In the genomic region with DNA sequence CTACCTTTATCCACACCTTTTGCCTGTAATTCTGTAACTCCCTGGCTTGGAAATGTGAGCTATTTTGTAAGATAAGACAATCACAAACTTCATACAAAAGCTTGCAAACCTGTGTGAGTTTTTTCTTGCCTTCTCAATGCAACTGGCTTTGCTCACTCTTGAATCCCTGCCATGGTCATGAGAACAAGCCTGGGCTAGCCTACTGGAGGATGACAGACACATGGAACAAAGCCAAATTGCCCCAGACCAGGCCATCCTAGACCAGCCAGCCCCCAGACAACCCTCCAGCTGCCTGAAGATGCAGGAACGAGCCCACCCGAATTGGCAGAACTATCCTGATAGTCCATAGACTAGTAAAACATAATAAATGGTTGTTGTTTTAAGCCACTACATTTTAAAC, we compare ENCODE assay signal across 10 cellular contexts.
DNase-seq lines count a peak whose midpoint lies in the region; ATAC-seq and TF ChIP-seq lines count a peak whose summit lies in the region.
"Had no signal": no experiment of that assay in that cellular context is flagged by ENCODE, and none has a peak within 500 bp of the region (broad histone marks: within the 10 kb centered on the region; RNA-seq: fewer than 3 reads in every experiment).

No MANE protein-coding gene starts in this region.

- H3F3A ChIP-seq in GM23248 (ENCODE audit: insufficient read depth), result no peaks in the 10 kb centered on the region

- H4K20me1 ChIP-seq in GM23248 (ENCODE audit: insufficient read depth), result no peaks in the 10 kb centered on the region

- in situ Hi-C loops in GM23248 (cut with MboI), result no loop called here

- H3K4me3 ChIP-seq in GM23248 (no peak overlapping the region), epithelial cell of esophagus (ENCODE audit: low read length) (no peak overlapping the region)
- H3K4me3 ChIP-seq: esophagus squamous epithelium, mucosa of descending colon had no signal

- no peaks in the 10 kb centered on the region for H3K9me2 ChIP-seq in GM23248 (ENCODE audit: insufficient read depth)

- no peak overlapping the region for H3K4me2 ChIP-seq in GM23248 (ENCODE audit: unreplicated experiment)

- DNase-seq in GM23248, result peak; percentile 1
- DNase-seq in NCI-H69 (lab: John Stamatoyannopoulos, UW), result peak; percentile 68
- peak; percentile 79 for DNase-seq in epithelial cell of esophagus (ENCODE audit: low read depth)
- peak; percentile 81 for DNase-seq in renal cortical epithelial cell (ENCODE audit: low read depth)
- no peak for DNase-seq in KG1 (lab: John Stamatoyannopoulos, UW)
- no peak for DNase-seq in iPS-NIHi7 (ENCODE audit: extremely low spot score)
- no peak for DNase-seq in activated naive CD4-positive, alpha-beta T cell treated with anti-CD3 and anti-CD28 coated beads, Interleukin-2, amount 50 U/mL, for 16 hours
- DNase-seq: esophagus squamous epithelium had no signal

- TF ChIP-seq CTCF in epithelial cell of esophagus (IDR thresholded peaks at IDR 0.05; ENCODE audit: insufficient read depth, low read depth, low read length, missing control alignments), result no peak

- no peaks in the 10 kb centered on the region for H3K9me3 ChIP-seq in GM23248 (ENCODE audit: low read depth)
- H3K9me3 ChIP-seq: esophagus squamous epithelium had no signal

- H3K27ac ChIP-seq in GM23248, result no peak overlapping the region
- H3K27ac ChIP-seq: esophagus squamous epithelium had no signal

- 10 to 41% methylated on average over 2 of the region's 2 CpGs for WGBS in GM23248 (ENCODE audit: low coverage in 1 of 2, low lambda C conversion rate in 2 of 2, missing lambda C conversion rate in 2 of 2), 2 experiments

- H2AFZ ChIP-seq in GM23248, result no peak overlapping the region

- H3K9ac ChIP-seq in GM23248, result no peak overlapping the region

- no peaks in the 10 kb centered on the region for H3K36me3 ChIP-seq in GM23248 (ENCODE audit: low read depth)
- H3K36me3 ChIP-seq: esophagus squamous epithelium had no signal

- ATAC-seq in HG03378 (IDR thresholded peaks at IDR 0.05; ENCODE audit: unreplicated experiment), result no peak
- ATAC-seq: mucosa of descending colon had no signal

- H3K79me2 ChIP-seq in GM23248 (ENCODE audit: insufficient read depth), result no peaks in the 10 kb centered on the region

- no peaks in the 10 kb centered on the region for H3K4me1 ChIP-seq in GM23248 (ENCODE audit: insufficient read depth)

- H3K27me3 ChIP-seq in GM23248 (replicated peaks; ENCODE audit: insufficient read depth), result no peaks in the 10 kb centered on the region
- H3K27me3 ChIP-seq: esophagus squamous epithelium had no signal

Comparison
In these comparisons a context has a peak if more than half of its experiments do, and no peak if none do; other contexts are left out.
1. DNase-seq: peak in GM23248 (single experiment), NCI-H69 (single experiment), epithelial cell of esophagus (single experiment) and renal cortical epithelial cell (single experiment); none in KG1 (single experiment), iPS-NIHi7 (single experiment) and activated naive CD4-positive, alpha-beta T cell treated with anti-CD3 and anti-CD28 coated beads, Interleukin-2, amount 50 U/mL, for 16 hours (single experiment).